In the genomic region with DNA sequence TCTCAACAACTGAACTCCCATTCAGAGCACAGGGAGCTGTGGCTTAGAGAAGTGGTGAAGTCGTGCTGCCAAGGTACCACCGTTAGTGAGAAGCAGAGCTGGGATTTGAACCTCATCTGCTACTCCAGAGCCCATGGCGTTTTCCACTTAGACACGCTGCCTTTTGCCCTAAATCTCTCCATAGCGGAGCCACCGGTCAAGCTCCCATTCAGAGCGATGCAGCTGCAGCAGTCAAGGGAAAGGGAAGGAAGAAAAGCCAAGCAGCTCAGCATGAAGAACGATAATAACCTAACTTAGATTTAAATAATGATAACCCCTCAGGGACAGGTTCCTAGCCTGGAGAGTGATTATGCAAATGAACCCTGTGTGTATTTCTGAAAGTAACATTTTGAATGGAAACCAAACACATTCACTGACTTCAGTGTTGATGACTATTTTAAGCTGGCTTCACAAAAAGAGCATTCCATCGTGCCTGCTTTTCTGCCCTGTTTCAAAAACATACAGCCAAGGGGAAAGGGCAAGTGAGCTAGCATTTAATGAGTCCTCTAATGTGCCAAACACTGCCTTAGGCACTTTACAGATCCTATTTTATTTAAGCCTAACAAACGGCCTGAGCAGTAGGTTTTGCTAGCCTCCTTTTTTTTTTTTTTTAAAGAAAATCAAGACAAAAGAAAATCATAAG, we compare ENCODE assay signal across 29 cellular contexts.
"Had no signal": no experiment of that assay in that cellular context is flagged by ENCODE, and none has a peak within 500 bp of the region (broad histone marks: within the 10 kb centered on the region; RNA-seq: fewer than 3 reads in every experiment).

No MANE protein-coding gene starts in this region.

- H3K9me3 ChIP-seq: adrenal gland, ascending aorta, breast epithelium, right lobe of liver, stomach, suprapubic skin, tibial nerve had no signal

- H3K27me3 Mint-ChIP-seq: activated B cell treated with CpG ODN at 0.5 μM for 24 hours; activated naive CD8-positive, alpha-beta T cell; central memory CD8-positive, alpha-beta T cell; natural killer cell treated with Interleukin-12 subunit alpha and Interleukin-12 subunit beta and Interleukin-15 and Interleukin-18, amount 100 ng/mL, for 72 hours; stimulated activated memory B cell treated with anti-CD40 and anti-IgM and Interleukin-4, amounts not matched to agents 10 μg/mL and 1 μg/mL and 100 μg/mL, for 72 hours had no signal

- H3K36me3 ChIP-seq: adrenal gland, ascending aorta, breast epithelium, right lobe of liver, stomach, suprapubic skin, tibial nerve had no signal

- H3K4me3 ChIP-seq: adrenal gland, ascending aorta, breast epithelium, right lobe of liver, skin epidermis, stomach, suprapubic skin, tibial nerve had no signal

- H3K27ac Mint-ChIP-seq: activated B cell treated with CpG ODN at 0.5 μM for 24 hours; activated naive CD8-positive, alpha-beta T cell; activated T-helper 2 cell treated with anti-CD3 and anti-CD28 coated beads, Interferon-gamma antibody, Interleukin-2, Interleukin-4, amounts not matched to agents 10 μg/mL and 5 μg/mL and 100 μg/mL, durations not matched to agents 14 hours and 24 hours and 36 hours; natural killer cell treated with Interleukin-12 subunit alpha and Interleukin-12 subunit beta and Interleukin-15 and Interleukin-18, amount 100 ng/mL, for 72 hours; stimulated activated memory B cell treated with anti-CD40 and anti-IgM and Interleukin-4, amounts not matched to agents 10 μg/mL and 1 μg/mL and 100 μg/mL, for 72 hours had no signal

- H3K27ac ChIP-seq: adrenal gland, ascending aorta, breast epithelium, right lobe of liver, skin epidermis, stomach, suprapubic skin, tibial nerve had no signal

- FAIRE-seq: colon, endothelial cell of umbilical vein, frontal cortex had no signal

- H3K4me1 ChIP-seq: adrenal gland, ascending aorta, breast epithelium, right lobe of liver, stomach, suprapubic skin, tibial nerve had no signal

- H3K4me1 Mint-ChIP-seq: activated B cell treated with CpG ODN at 0.5 μM for 24 hours; central memory CD8-positive, alpha-beta T cell; stimulated activated memory B cell treated with anti-CD40 and anti-IgM and Interleukin-4, amounts not matched to agents 10 μg/mL and 1 μg/mL and 100 μg/mL, for 72 hours had no signal

- H3K36me3 Mint-ChIP-seq: activated naive CD8-positive, alpha-beta T cell; natural killer cell treated with Interleukin-12 subunit alpha and Interleukin-12 subunit beta and Interleukin-15 and Interleukin-18, amount 100 ng/mL, for 72 hours; stimulated activated memory B cell treated with anti-CD40 and anti-IgM and Interleukin-4, amounts not matched to agents 10 μg/mL and 1 μg/mL and 100 μg/mL, for 72 hours had no signal

- H3K27me3 ChIP-seq: adrenal gland, ascending aorta, breast epithelium, right lobe of liver, stomach, suprapubic skin, tibial nerve had no signal

- DNase-seq: activated B cell treated with CpG ODN at 0.5 μM for 24 hours; activated CD4-positive, alpha-beta T cell treated with anti-CD3 and anti-CD28 coated beads for 4 hours; activated CD4-positive, alpha-beta T cell treated with anti-CD3 and anti-CD28 coated beads, Interleukin-2, amount 50 U/mL, for 48 hours; activated CD8-positive, alpha-beta memory T cell treated with anti-CD3 and anti-CD28 coated beads, Interleukin-2, amount 50 U/mL, for 48 hours; activated naive CD4-positive, alpha-beta T cell; activated T-cell treated with anti-CD3 and anti-CD28 coated beads, Interleukin-2, amount 50 U/mL, for 4 hours; adrenal gland; effector memory CD4-positive, alpha-beta T cell; hippocampal formation; left ventricle myocardium superior; nucleus accumbens; right lobe of liver; stimulated activated CD4-positive, alpha-beta T cell treated with anti-CD3 and anti-CD28 coated beads, Interleukin-2, amount 100 ng/mL, for 24 hours; stomach; T1000 had no signal

- ATAC-seq: activated T-cell treated with anti-CD3 and anti-CD28 coated beads, Interleukin-2, amount 50 U/mL, for 4 hours; esophagus mucosa; left ventricle myocardium superior; natural killer cell treated with Interleukin-12 subunit alpha and Interleukin-12 subunit beta and Interleukin-15 and Interleukin-18, amount 100 ng/mL, for 72 hours; right lobe of liver; stimulated activated memory B cell treated with anti-CD40 and anti-IgM and Interleukin-4, amounts not matched to agents 10 μg/mL and 1 μg/mL and 100 μg/mL, for 72 hours had no signal

- H3K4me3 Mint-ChIP-seq: activated B cell treated with CpG ODN at 0.5 μM for 24 hours; activated naive CD8-positive, alpha-beta T cell; activated T-cell treated with anti-CD3 and anti-CD28 coated beads, Interleukin-2, amount 50 U/mL, for 4 hours; central memory CD8-positive, alpha-beta T cell; natural killer cell treated with Interleukin-12 subunit alpha and Interleukin-12 subunit beta and Interleukin-15 and Interleukin-18, amount 100 ng/mL, for 72 hours; stimulated activated memory B cell treated with anti-CD40 and anti-IgM and Interleukin-4, amounts not matched to agents 10 μg/mL and 1 μg/mL and 100 μg/mL, for 72 hours had no signal
